In the genomic region with DNA sequence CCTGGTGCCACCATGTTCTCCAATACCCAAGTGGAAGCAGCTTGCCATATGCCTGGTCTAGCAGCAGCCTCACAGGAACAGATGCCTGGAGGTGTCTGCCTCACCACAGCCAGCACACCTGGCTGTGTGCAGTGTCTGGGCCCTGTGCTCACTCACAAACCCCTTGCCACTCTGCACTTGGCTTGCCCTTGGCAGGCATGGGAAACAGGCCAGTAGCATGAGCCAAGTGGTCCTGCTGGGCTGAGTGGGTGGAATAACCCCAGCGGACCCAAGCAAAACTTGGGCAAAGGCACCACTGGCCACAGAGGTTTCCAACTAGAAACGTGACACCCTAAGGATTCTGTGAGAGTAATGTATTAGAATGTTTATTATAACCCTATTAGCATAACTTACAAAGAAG, we compare ENCODE assay signal across 31 cellular contexts.
"Had no signal": no experiment of that assay in that cellular context is flagged by ENCODE, and none has a peak within 500 bp of the region (broad histone marks: within the 10 kb centered on the region; RNA-seq: fewer than 3 reads in every experiment).

No MANE protein-coding gene starts in this region.

- H3K9me3 ChIP-seq: adrenal gland, Peyer's patch had no signal

- H3K27me3 ChIP-seq: adrenal gland, Peyer's patch had no signal

- H3K4me1 ChIP-seq: adrenal gland, Peyer's patch had no signal

- DNase-seq: activated CD4-positive, alpha-beta T cell treated with anti-CD3 and anti-CD28 coated beads for 1 hour; activated CD4-positive, alpha-beta T cell treated with anti-CD3 and anti-CD28 coated beads, Interleukin-2, amount 10 ng/mL, durations not matched to agents 24 days and 14 days; activated CD4-positive, alpha-beta T cell treated with anti-CD3 and anti-CD28 coated beads, Interleukin-2, amount 50 U/mL, for 4 hours; activated CD4-positive, CD25-positive, alpha-beta regulatory T cell; activated CD8-positive, alpha-beta T cell treated with anti-CD3 and anti-CD28 coated beads for 36 hours; activated gamma-delta T cell treated with Interleukin-2 at 50 U/mL for 16 hours; activated naive CD4-positive, alpha-beta T cell treated with anti-CD3 and anti-CD28 coated beads for 36 hours; activated T-cell treated with anti-CD3 and anti-CD28 coated beads, Interleukin-2, amount 50 U/mL, for 1 hour; activated T-cell treated with anti-CD3 and anti-CD28 coated beads, Interleukin-2, amount 50 U/mL, for 72 hours; adrenal gland; central memory CD4-positive, alpha-beta T cell; Karpas-422; KBM-7; MV-4-11; NCI-H1092; NCI-H1436 treated with DMSO at 0.1 percent for 48 hours; NCI-H1694 treated with DMSO at 0.1 percent for 48 hours; NCI-H2029; NCI-H2227 treated with DMSO at 0.1 percent for 48 hours; NCI-H510A treated with DMSO at 0.1 percent for 48 hours; NCI-H526 treated with DMSO at 0.1 percent for 48 hours; NCI-H82; NK-92 treated with Interleukin-12 subunit alpha and Interleukin-12 subunit beta, amount 100 ng/mL, for 24 hours; PC-3; Peyer's patch; RPMI8226; SW 1271; T-helper 1 cell; T-helper 2 cell; T-helper 9 cell; WERI-Rb-1 had no signal

- H3K4me3 ChIP-seq: adrenal gland, Peyer's patch had no signal

- H3K27ac ChIP-seq: adrenal gland, Peyer's patch, WERI-Rb-1 had no signal

- H3K36me3 ChIP-seq: adrenal gland, Peyer's patch, WERI-Rb-1 had no signal
